In the genomic region with DNA sequence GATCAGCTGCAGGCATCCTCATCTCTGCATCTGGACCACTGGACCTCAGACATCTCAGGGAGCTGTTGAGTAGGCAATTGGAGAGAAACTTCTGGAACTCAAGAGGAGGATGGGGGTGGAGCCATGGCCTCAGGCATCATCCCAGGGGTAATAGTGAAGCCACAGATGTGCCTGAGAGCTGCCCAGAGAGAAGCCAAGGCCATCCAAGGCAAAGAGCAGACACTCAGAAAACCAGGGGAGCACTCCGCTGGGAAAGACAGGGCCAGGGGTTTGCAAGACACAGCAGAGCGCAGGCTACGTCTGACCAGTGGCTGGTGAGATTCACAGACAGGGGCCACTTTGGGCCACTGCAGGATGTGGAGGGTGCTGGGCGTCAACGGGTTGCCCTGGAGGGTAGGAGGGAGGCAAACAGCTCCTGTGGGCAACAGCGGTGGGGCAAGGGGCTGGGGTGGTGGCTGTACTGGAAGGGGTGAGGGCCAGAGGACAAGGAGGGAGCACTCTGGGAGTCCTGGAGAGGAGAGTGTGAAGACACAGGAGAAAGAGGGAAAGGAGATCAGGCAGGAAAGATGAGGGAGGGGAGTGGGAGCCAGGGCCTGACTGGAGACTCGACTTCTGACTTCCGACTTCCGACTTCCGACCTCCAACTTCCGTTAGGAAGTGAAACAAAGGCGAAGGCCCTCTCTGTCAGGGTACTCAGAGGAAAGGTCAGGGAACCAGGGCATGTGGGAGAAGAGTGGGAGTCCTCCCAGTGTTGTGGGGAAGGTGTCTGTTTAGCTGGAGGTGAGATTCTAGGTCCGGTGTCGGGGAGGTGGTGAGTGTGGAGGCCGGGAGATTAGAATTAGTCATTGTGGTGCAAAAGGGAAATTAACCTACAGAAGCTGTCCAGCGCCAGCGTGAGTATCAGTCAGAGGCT, we compare ENCODE assay signal across 1 cellular context.
TF ChIP-seq lines count a peak whose summit lies in the region.

No MANE protein-coding gene starts in this region.

TF ChIP-seq in K562, 482 proteins besides CTCF, POLR2A, EP300 and RAD21 (continued from another document and continues in another):
- TF ChIP-seq, protein P1, sequence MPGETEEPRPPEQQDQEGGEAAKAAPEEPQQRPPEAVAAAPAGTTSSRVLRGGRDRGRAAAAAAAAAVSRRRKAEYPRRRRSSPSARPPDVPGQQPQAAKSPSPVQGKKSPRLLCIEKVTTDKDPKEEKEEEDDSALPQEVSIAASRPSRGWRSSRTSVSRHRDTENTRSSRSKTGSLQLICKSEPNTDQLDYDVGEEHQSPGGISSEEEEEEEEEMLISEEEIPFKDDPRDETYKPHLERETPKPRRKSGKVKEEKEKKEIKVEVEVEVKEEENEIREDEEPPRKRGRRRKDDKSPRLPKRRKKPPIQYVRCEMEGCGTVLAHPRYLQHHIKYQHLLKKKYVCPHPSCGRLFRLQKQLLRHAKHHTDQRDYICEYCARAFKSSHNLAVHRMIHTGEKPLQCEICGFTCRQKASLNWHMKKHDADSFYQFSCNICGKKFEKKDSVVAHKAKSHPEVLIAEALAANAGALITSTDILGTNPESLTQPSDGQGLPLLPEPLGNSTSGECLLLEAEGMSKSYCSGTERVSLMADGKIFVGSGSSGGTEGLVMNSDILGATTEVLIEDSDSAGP (CRISPR knock-in tag; IDR thresholded peaks at IDR 0.05) = no peak
- TF ChIP-seq FOXA1 (IDR thresholded peaks at IDR 0.05; ENCODE audit: borderline replicate concordance) = no peak
- TF ChIP-seq ZNF551 (CRISPR knock-in tag; IDR thresholded peaks at IDR 0.05) = no peak
- TF ChIP-seq JUN (IDR thresholded peaks at IDR 0.05; ENCODE audit: borderline replicate concordance, low read depth, low read length) = peak; percentile 86; the same call in 1 of the 2 replicates
- no peak for TF ChIP-seq JUN (CRISPR knock-in tag; IDR thresholded peaks at IDR 0.05; ENCODE audit: borderline replicate concordance)
- peak; percentile 92 for TF ChIP-seq RNF2 (IDR thresholded peaks at IDR 0.05)
- 0 out of 2 replicates have a peak, but pooled peaks have one; percentile 51 for TF ChIP-seq TARDBP (IDR thresholded peaks at IDR 0.05)
- TF ChIP-seq, protein P2, sequence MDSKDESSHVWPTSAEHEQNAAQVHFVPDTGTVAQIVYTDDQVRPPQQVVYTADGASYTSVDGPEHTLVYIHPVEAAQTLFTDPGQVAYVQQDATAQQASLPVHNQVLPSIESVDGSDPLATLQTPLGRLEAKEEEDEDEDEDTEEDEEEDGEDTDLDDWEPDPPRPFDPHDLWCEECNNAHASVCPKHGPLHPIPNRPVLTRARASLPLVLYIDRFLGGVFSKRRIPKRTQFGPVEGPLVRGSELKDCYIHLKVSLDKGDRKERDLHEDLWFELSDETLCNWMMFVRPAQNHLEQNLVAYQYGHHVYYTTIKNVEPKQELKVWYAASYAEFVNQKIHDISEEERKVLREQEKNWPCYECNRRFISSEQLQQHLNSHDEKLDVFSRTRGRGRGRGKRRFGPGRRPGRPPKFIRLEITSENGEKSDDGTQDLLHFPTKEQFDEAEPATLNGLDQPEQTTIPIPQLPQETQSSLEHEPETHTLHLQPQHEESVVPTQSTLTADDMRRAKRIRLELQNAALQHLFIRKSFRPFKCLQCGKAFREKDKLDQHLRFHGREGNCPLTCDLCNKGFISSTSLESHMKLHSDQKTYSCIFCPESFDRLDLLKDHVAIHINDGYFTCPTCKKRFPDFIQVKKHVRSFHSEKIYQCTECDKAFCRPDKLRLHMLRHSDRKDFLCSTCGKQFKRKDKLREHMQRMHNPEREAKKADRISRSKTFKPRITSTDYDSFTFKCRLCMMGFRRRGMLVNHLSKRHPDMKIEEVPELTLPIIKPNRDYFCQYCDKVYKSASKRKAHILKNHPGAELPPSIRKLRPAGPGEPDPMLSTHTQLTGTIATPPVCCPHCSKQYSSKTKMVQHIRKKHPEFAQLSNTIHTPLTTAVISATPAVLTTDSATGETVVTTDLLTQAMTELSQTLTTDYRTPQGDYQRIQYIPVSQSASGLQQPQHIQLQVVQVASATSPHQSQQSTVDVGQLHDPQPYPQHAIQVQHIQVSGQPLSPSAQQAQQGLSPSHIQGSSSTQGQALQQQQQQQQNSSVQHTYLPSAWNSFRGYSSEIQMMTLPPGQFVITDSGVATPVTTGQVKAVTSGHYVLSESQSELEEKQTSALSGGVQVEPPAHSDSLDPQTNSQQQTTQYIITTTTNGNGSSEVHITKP (IDR thresholded peaks at IDR 0.05; ENCODE audit: partially characterized antibody) = no peak
- TF ChIP-seq, protein P3, sequence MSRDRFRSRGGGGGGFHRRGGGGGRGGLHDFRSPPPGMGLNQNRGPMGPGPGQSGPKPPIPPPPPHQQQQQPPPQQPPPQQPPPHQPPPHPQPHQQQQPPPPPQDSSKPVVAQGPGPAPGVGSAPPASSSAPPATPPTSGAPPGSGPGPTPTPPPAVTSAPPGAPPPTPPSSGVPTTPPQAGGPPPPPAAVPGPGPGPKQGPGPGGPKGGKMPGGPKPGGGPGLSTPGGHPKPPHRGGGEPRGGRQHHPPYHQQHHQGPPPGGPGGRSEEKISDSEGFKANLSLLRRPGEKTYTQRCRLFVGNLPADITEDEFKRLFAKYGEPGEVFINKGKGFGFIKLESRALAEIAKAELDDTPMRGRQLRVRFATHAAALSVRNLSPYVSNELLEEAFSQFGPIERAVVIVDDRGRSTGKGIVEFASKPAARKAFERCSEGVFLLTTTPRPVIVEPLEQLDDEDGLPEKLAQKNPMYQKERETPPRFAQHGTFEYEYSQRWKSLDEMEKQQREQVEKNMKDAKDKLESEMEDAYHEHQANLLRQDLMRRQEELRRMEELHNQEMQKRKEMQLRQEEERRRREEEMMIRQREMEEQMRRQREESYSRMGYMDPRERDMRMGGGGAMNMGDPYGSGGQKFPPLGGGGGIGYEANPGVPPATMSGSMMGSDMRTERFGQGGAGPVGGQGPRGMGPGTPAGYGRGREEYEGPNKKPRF (IDR thresholded peaks at IDR 0.05; ENCODE audit: low read depth, low read length) = no peak
- TF ChIP-seq RBM34 (IDR thresholded peaks at IDR 0.05; ENCODE audit: borderline replicate concordance, insufficient read depth, low read length) = no peak
- 0 out of 2 replicates have a peak, but pooled peaks have one; percentile 63 for TF ChIP-seq THRAP3 (IDR thresholded peaks at IDR 0.05; ENCODE audit: borderline replicate concordance)
- TF ChIP-seq, protein P4, sequence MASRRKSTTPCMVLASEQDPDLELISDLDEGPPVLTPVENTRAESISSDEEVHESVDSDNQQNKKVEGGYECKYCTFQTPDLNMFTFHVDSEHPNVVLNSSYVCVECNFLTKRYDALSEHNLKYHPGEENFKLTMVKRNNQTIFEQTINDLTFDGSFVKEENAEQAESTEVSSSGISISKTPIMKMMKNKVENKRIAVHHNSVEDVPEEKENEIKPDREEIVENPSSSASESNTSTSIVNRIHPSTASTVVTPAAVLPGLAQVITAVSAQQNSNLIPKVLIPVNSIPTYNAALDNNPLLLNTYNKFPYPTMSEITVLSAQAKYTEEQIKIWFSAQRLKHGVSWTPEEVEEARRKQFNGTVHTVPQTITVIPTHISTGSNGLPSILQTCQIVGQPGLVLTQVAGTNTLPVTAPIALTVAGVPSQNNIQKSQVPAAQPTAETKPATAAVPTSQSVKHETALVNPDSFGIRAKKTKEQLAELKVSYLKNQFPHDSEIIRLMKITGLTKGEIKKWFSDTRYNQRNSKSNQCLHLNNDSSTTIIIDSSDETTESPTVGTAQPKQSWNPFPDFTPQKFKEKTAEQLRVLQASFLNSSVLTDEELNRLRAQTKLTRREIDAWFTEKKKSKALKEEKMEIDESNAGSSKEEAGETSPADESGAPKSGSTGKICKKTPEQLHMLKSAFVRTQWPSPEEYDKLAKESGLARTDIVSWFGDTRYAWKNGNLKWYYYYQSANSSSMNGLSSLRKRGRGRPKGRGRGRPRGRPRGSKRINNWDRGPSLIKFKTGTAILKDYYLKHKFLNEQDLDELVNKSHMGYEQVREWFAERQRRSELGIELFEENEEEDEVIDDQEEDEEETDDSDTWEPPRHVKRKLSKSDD (conservative IDR thresholded peaks at IDR 0.05; ENCODE audit: low read length) = no peak
- no peak for TF ChIP-seq ZSCAN29 (IDR thresholded peaks at IDR 0.05)
- TF ChIP-seq, protein P5, sequence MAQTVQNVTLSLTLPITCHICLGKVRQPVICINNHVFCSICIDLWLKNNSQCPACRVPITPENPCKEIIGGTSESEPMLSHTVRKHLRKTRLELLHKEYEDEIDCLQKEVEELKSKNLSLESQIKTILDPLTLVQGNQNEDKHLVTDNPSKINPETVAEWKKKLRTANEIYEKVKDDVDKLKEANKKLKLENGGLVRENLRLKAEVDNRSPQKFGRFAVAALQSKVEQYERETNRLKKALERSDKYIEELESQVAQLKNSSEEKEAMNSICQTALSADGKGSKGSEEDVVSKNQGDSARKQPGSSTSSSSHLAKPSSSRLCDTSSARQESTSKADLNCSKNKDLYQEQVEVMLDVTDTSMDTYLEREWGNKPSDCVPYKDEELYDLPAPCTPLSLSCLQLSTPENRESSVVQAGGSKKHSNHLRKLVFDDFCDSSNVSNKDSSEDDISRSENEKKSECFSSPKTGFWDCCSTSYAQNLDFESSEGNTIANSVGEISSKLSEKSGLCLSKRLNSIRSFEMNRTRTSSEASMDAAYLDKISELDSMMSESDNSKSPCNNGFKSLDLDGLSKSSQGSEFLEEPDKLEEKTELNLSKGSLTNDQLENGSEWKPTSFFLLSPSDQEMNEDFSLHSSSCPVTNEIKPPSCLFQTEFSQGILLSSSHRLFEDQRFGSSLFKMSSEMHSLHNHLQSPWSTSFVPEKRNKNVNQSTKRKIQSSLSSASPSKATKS (CRISPR knock-in tag; IDR thresholded peaks at IDR 0.05) = no peak
- TF ChIP-seq MAFK (IDR thresholded peaks at IDR 0.05; ENCODE audit: low read length) = peak; percentile 40; the same call in 1 of the 2 replicates
- TF ChIP-seq NFRKB (IDR thresholded peaks at IDR 0.05; ENCODE audit: low read depth) = peak; percentile 80
- no peak for TF ChIP-seq ZNF174 (CRISPR knock-in tag; IDR thresholded peaks at IDR 0.05)
- no peak for TF ChIP-seq RFX1 (IDR thresholded peaks at IDR 0.05)
- TF ChIP-seq, protein P6, sequence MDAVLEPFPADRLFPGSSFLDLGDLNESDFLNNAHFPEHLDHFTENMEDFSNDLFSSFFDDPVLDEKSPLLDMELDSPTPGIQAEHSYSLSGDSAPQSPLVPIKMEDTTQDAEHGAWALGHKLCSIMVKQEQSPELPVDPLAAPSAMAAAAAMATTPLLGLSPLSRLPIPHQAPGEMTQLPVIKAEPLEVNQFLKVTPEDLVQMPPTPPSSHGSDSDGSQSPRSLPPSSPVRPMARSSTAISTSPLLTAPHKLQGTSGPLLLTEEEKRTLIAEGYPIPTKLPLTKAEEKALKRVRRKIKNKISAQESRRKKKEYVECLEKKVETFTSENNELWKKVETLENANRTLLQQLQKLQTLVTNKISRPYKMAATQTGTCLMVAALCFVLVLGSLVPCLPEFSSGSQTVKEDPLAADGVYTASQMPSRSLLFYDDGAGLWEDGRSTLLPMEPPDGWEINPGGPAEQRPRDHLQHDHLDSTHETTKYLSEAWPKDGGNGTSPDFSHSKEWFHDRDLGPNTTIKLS (IDR thresholded peaks at IDR 0.05; ENCODE audit: borderline replicate concordance, low read depth) = no peak
- TF ChIP-seq ZBED1 (IDR thresholded peaks at IDR 0.05) = 0 out of 2 replicates have a peak, but pooled peaks have one; percentile 81
- TF ChIP-seq NFIC (IDR thresholded peaks at IDR 0.05) = peak; percentile 79
- TF ChIP-seq FOS (IDR thresholded peaks at IDR 0.05; ENCODE audit: extremely low read depth, insufficient read length) = no peak
- TF ChIP-seq NEUROD1 (IDR thresholded peaks at IDR 0.05; ENCODE audit: borderline replicate concordance, low read depth, low read length, partially characterized antibody) = peak; percentile 63
- TF ChIP-seq HSF4 (CRISPR knock-in tag; IDR thresholded peaks at IDR 0.05; ENCODE audit: borderline replicate concordance) = no peak
- TF ChIP-seq HNRNPH1 (optimal IDR thresholded peaks at IDR 0.05; ENCODE audit: low read depth, low read length) = no peak
- TF ChIP-seq BCOR (IDR thresholded peaks at IDR 0.05) = peak; percentile 89
- no peak for TF ChIP-seq ETS2 (tag; IDR thresholded peaks at IDR 0.05; ENCODE audit: borderline replicate concordance, poor library complexity, severe bottlenecking)
- TF ChIP-seq RHOXF2B (CRISPR knock-in tag; conservative IDR thresholded peaks at IDR 0.05) = no peak
- peak; percentile 50; the same call in 1 of the 2 replicates for TF ChIP-seq CXXC5 (CRISPR knock-in tag; IDR thresholded peaks at IDR 0.05)
- TF ChIP-seq KLF16 (IDR thresholded peaks at IDR 0.05) = peak; percentile 95
- TF ChIP-seq, protein P7, sequence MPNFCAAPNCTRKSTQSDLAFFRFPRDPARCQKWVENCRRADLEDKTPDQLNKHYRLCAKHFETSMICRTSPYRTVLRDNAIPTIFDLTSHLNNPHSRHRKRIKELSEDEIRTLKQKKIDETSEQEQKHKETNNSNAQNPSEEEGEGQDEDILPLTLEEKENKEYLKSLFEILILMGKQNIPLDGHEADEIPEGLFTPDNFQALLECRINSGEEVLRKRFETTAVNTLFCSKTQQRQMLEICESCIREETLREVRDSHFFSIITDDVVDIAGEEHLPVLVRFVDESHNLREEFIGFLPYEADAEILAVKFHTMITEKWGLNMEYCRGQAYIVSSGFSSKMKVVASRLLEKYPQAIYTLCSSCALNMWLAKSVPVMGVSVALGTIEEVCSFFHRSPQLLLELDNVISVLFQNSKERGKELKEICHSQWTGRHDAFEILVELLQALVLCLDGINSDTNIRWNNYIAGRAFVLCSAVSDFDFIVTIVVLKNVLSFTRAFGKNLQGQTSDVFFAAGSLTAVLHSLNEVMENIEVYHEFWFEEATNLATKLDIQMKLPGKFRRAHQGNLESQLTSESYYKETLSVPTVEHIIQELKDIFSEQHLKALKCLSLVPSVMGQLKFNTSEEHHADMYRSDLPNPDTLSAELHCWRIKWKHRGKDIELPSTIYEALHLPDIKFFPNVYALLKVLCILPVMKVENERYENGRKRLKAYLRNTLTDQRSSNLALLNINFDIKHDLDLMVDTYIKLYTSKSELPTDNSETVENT (CRISPR knock-in tag; IDR thresholded peaks at IDR 0.05) = no peak
- no peak for TF ChIP-seq SIX5 (IDR thresholded peaks at IDR 0.05; ENCODE audit: borderline replicate concordance in 1 of 2, insufficient read depth in 1 of 2, low read depth in 1 of 2, low read length in 2 of 2)
- no peak for TF ChIP-seq ZNF23 (CRISPR knock-in tag; IDR thresholded peaks at IDR 0.05)
- no peak for TF ChIP-seq PPARD (CRISPR knock-in tag; IDR thresholded peaks at IDR 0.05)
- no peak for TF ChIP-seq PHB (CRISPR knock-in tag; IDR thresholded peaks at IDR 0.05)
- no peak for TF ChIP-seq ZNF717 (CRISPR knock-in tag; IDR thresholded peaks at IDR 0.05)
- TF ChIP-seq, protein P8, sequence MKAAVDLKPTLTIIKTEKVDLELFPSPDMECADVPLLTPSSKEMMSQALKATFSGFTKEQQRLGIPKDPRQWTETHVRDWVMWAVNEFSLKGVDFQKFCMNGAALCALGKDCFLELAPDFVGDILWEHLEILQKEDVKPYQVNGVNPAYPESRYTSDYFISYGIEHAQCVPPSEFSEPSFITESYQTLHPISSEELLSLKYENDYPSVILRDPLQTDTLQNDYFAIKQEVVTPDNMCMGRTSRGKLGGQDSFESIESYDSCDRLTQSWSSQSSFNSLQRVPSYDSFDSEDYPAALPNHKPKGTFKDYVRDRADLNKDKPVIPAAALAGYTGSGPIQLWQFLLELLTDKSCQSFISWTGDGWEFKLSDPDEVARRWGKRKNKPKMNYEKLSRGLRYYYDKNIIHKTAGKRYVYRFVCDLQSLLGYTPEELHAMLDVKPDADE (conservative IDR thresholded peaks at IDR 0.05; ENCODE audit: control insufficient read depth, low read depth, low read length) = peak; percentile 70; the same call in 1 of the 2 replicates
- peak; percentile 49; the same call in 1 of the 2 replicates for TF ChIP-seq PHF21A (IDR thresholded peaks at IDR 0.05; ENCODE audit: borderline replicate concordance, low read depth)
- no peak for TF ChIP-seq SIN3B (IDR thresholded peaks at IDR 0.05; ENCODE audit: low read depth)
